In the genomic region with DNA sequence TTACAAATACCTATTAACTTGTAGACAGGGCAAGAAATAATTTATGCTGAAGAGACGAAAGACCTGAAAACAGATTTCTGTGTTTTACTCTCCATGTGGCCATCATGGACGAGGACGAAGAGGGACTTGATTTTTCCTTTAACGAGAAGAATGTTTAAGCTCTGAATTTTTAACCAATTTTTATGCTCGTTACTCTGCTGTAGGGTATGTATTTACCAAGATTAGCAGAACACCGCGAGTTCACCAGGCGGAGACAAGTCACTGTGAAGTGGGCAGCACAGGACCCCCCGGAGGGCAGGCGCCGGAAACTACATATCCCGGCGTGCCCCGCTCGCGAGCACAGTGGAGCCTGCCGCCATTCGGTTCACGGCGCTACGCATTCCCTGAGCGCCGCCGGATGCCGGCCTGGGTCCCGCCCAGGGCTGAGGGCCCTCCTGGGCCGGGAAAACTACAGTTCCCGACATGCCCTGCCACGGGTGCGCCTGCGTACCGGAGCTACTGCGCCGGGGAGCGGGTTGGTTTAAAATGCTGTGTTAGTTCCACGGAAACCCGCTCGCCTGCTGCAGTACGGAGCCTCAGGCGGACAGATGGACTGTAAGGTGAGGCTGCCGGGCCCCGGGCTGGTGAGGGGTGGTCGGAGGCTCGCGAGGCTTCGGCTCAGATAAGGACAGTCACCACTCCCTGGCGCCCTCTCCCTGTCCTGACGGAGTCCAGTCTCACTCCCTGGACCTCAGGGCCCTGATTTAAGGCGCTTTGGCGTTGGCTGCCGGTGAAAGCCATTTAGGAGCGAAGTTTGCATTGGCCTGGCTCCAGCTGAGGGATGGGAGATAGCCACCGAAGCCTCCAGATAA, we compare ENCODE assay signal across 8 cellular contexts. TPM values are rescaled to one million over a fixed set of nuclear protein-coding genes. Genes with fewer than 3 reads are reported as not detected.
DNase-seq lines count a peak whose midpoint lies in the region; ATAC-seq and TF ChIP-seq lines count a peak whose summit lies in the region.

Gene CCDC150 (plus strand): TSS at position 536 of the 851 bp plus-strand sequence. CDS start 52 bp downstream, at position 588.

- TF ChIP-seq CTCF in foreskin keratinocyte (conservative IDR thresholded peaks at IDR 0.05), result peak; percentile 32
- peak; percentile 44 for TF ChIP-seq CTCF in neural progenitor cell (IDR thresholded peaks at IDR 0.05)

- peaks cover 46% of the 10 kb centered on the region for H3K79me2 ChIP-seq in neural progenitor cell (ENCODE audit: low read depth)

- H3K9me3 ChIP-seq in MG63, result no peaks in the 10 kb centered on the region
- no peaks in the 10 kb centered on the region for H3K9me3 ChIP-seq in neural progenitor cell (ENCODE audit: low read depth)
- no peaks in the 10 kb centered on the region for H3K9me3 ChIP-seq in stomach smooth muscle (ENCODE audit: control insufficient read depth in 2 of 2, low read length in 2 of 2)

- H3K4me2 ChIP-seq in neural progenitor cell, result peak within 1 kb of the TSS; percentile 91

- no peaks in the 10 kb centered on the region for H4K20me1 ChIP-seq in neural progenitor cell (ENCODE audit: low read depth)

- H3K27ac ChIP-seq in foreskin keratinocyte, result no peak within 1 kb of the TSS
- H3K27ac ChIP-seq in neural progenitor cell, result peak within 1 kb of the TSS; percentile 73
- no peak within 1 kb of the TSS for H3K27ac ChIP-seq in stomach smooth muscle (ENCODE audit: low read length)

- H3K36me3 Mint-ChIP-seq in neural progenitor cell, result peaks cover 19% of the 10 kb centered on the region

- H3F3A ChIP-seq in neural progenitor cell (ENCODE audit: low read depth), result peaks cover 28% of the 10 kb centered on the region

- H3K4me3 ChIP-seq in MG63, result peak within 1 kb of the TSS; percentile 92
- peak within 1 kb of the TSS; percentile 86 for H3K4me3 ChIP-seq in neural progenitor cell
- peak within 1 kb of the TSS; percentile 68 to 86 for H3K4me3 ChIP-seq in stomach smooth muscle (ENCODE audit: low read length in 2 of 2)

- DNase-seq in GF-D8 (lab: John Stamatoyannopoulos, UW) (peak; percentile 69), HCEC 1CT (peak; percentile 95), MG63 (peak; percentile 97), SIG-M5 (lab: John Stamatoyannopoulos, UW) (peak; percentile 62), activated gamma-delta T cell treated with Interleukin-2 at 50 U/mL for 16 hours (peak; percentile 91), foreskin keratinocyte (peak; percentile 84 to 89), neural progenitor cell (ENCODE audit: low spot score) (peak; percentile 98)

- peak; percentile 100 for ATAC-seq in foreskin keratinocyte

- H3K9me3 Mint-ChIP-seq in neural progenitor cell, result no peaks in the 10 kb centered on the region

- H3K27me3 ChIP-seq in MG63 (no peaks in the 10 kb centered on the region), foreskin keratinocyte (no peaks in the 10 kb centered on the region), neural progenitor cell (no peaks in the 10 kb centered on the region), stomach smooth muscle (ENCODE audit: control insufficient read depth in 1 of 2, insufficient read depth in 2 of 2, low read length in 2 of 2) (no peaks in the 10 kb centered on the region)

- peaks cover 22% of the 10 kb centered on the region for H3K4me1 Mint-ChIP-seq in neural progenitor cell

- H3K9ac ChIP-seq in neural progenitor cell (peak within 1 kb of the TSS; percentile 63), stomach smooth muscle (ENCODE audit: low read length in 2 of 2) (peak within 1 kb of the TSS; percentile 47 to 69)

- peak within 1 kb of the TSS; percentile 51 for H3K27ac Mint-ChIP-seq in neural progenitor cell

- H3K4me1 ChIP-seq in foreskin keratinocyte (no peaks in the 10 kb centered on the region), neural progenitor cell (peaks cover 29% of the 10 kb centered on the region), stomach smooth muscle (ENCODE audit: control insufficient read depth, insufficient read depth, low read length) (peaks cover 5% of the 10 kb centered on the region)

- peak within 1 kb of the TSS; percentile 88 for H2AFZ ChIP-seq in neural progenitor cell (replicated peaks)

- H3K4me3 Mint-ChIP-seq in neural progenitor cell, result peak within 1 kb of the TSS; percentile 85

- H3K27me3 Mint-ChIP-seq in neural progenitor cell (ENCODE audit: insufficient read depth, low read depth), result peaks cover 2% of the 10 kb centered on the region

- H3K36me3 ChIP-seq in MG63, result peaks cover 3% of the 10 kb centered on the region; the same call in 1 of the 2 replicates
- H3K36me3 ChIP-seq in neural progenitor cell, result no peaks in the 10 kb centered on the region
- no peaks in the 10 kb centered on the region for H3K36me3 ChIP-seq in stomach smooth muscle (ENCODE audit: control insufficient read depth in 2 of 2, insufficient read depth in 2 of 2, low read length in 2 of 2)

RNA-seq across cellular contexts. Expression of gene CCDC150, which starts in this region (rescaled TPM):
- 3.3 and 3.5 TPM in 2 replicates for total RNA-seq in MG63 (2014; rRNA removed; shearing (Covaris generic); ENCODE audit: low replicate concordance)
- total RNA-seq in foreskin keratinocyte, result 5.5 and 6.9 TPM in 2 replicates
- polyA plus RNA-seq in foreskin keratinocyte, result 2.4 and 2.5 TPM in 2 replicates
- total RNA-seq in neural progenitor cell (ENCODE audit: low replicate concordance), result 56.1 and 69.4 TPM in 2 replicates
